In genomic region chrX:119410027-119410819, GRCh38 we compare ENCODE assay signal across 9 cellular contexts. TPM values are rescaled to one million over a fixed set of nuclear protein-coding genes. Genes with fewer than 3 reads are reported as not detected.
DNase-seq lines count a peak whose midpoint lies in the region; ATAC-seq and TF ChIP-seq lines count a peak whose summit lies in the region.
"Had no signal": no experiment of that assay in that cellular context is flagged by ENCODE, and none has a peak within 500 bp of the region (broad histone marks: within the 10 kb centered on the region; RNA-seq: fewer than 3 reads in every experiment).

No MANE protein-coding gene starts in this region.

- no peak for TF ChIP-seq CTCF in foreskin keratinocyte (conservative IDR thresholded peaks at IDR 0.05)
- TF ChIP-seq CTCF in tibial artery (IDR thresholded peaks at IDR 0.05) = no peak
- no peak for TF ChIP-seq CTCF in spleen (IDR thresholded peaks at IDR 0.05 in 8 of 11, conservative IDR thresholded peaks at IDR 0.05 in 3 of 11)

- H3K4me1 ChIP-seq in HAP-1 = peaks cover 16% of the 10 kb centered on the region
- H3K4me1 ChIP-seq in SJSA1 (replicated peaks) = peaks cover 12% of the 10 kb centered on the region
- no peaks in the 10 kb centered on the region for H3K4me1 ChIP-seq in foreskin keratinocyte
- H3K4me1 ChIP-seq in tibial artery = no peaks in the 10 kb centered on the region
- no peaks in the 10 kb centered on the region for H3K4me1 ChIP-seq in spleen

- H3K4me3 ChIP-seq in HAP-1 = no peak overlapping the region
- no peak overlapping the region for H3K4me3 ChIP-seq in SJSA1
- no peak overlapping the region for H3K4me3 ChIP-seq in tibial artery
- H3K4me3 ChIP-seq in spleen = no peak overlapping the region

- DNase-seq in HAP-1 (ENCODE audit: low spot score in 2 of 2) (peak; percentile 48 to 91), SJSA1 (ENCODE audit: low read depth in 1 of 2, low spot score in 2 of 2) (peak; percentile 75 to 84), foreskin keratinocyte (peak in 1 of 2 donors; percentile 33), tibial artery (peak; percentile 52 to 65), spleen (no peak)
- no peak for DNase-seq in activated T-cell treated with anti-CD3 and anti-CD28 coated beads, Interleukin-2, amount 50 U/mL, for 24 hours
- DNase-seq: activated effector memory CD4-positive, alpha-beta T cell treated with Interleukin-2 at 50 U/mL for 16 hours had no signal

- H3K9me3 Mint-ChIP-seq in activated T-cell treated with anti-CD3 and anti-CD28 coated beads, Interleukin-2, amount 50 U/mL, for 24 hours = no peaks in the 10 kb centered on the region

- intact Hi-C loops in tibial artery (cut with DNase I; ENCODE audit: low total_unique reads) (no loop called here), spleen (cut with DNase I; ENCODE audit: low total_unique reads) (no loop called here)

- H3K36me3 ChIP-seq in HAP-1 (replicated peaks) (peaks cover 45% of the 10 kb centered on the region), SJSA1 (peaks cover 5% of the 10 kb centered on the region; the same call in 1 of the 2 replicates), tibial artery (peaks cover 0 to 8% (median 0%) of the 10 kb centered on the region in 3 donors), spleen (peaks cover 0 to 33% (median 2%) of the 10 kb centered on the region in 6 donors)

- no peaks in the 10 kb centered on the region for H3K4me1 Mint-ChIP-seq in activated T-cell treated with anti-CD3 and anti-CD28 coated beads, Interleukin-2, amount 50 U/mL, for 24 hours (ENCODE audit: low read depth)

- H3K36me3 Mint-ChIP-seq in activated T-cell treated with anti-CD3 and anti-CD28 coated beads, Interleukin-2, amount 50 U/mL, for 24 hours (ENCODE audit: low read depth) = peaks cover 4% of the 10 kb centered on the region

- in situ Hi-C loops in HAP-1 (cut with MboI; ENCODE audit: low sequenced_read_pairs) = no loop called here

- peaks cover 12% of the 10 kb centered on the region for H3K27me3 Mint-ChIP-seq in activated T-cell treated with anti-CD3 and anti-CD28 coated beads, Interleukin-2, amount 50 U/mL, for 24 hours

- no peak overlapping the region for H3K27ac Mint-ChIP-seq in activated T-cell treated with anti-CD3 and anti-CD28 coated beads, Interleukin-2, amount 50 U/mL, for 24 hours

- H3K27me3 ChIP-seq in HAP-1 (ENCODE audit: low read depth) (no peaks in the 10 kb centered on the region), SJSA1 (replicated peaks) (no peaks in the 10 kb centered on the region), foreskin keratinocyte (no peaks in the 10 kb centered on the region), tibial artery (no peaks in the 10 kb centered on the region), spleen (replicated peaks in 1 of 7) (no peaks in the 10 kb centered on the region)

- H3K27ac ChIP-seq in SJSA1 = no peak overlapping the region
- H3K27ac ChIP-seq in foreskin keratinocyte = no peak overlapping the region
- no peak overlapping the region for H3K27ac ChIP-seq in tibial artery
- H3K27ac ChIP-seq in spleen = no peak overlapping the region

- no peak for TF ChIP-seq POLR2A in spleen (IDR thresholded peaks at IDR 0.05)

- H3K9me3 ChIP-seq in HAP-1 (no peaks in the 10 kb centered on the region), SJSA1 (replicated peaks) (no peaks in the 10 kb centered on the region), tibial artery (no peaks in the 10 kb centered on the region), spleen (no peaks in the 10 kb centered on the region)

- peak; percentile 60 for ATAC-seq in foreskin keratinocyte
- ATAC-seq in GM21825 (IDR thresholded peaks at IDR 0.05; ENCODE audit: unreplicated experiment) = no peak
- ATAC-seq: Right ventricle myocardium inferior had no signal

- H3K4me3 Mint-ChIP-seq in activated T-cell treated with anti-CD3 and anti-CD28 coated beads, Interleukin-2, amount 50 U/mL, for 24 hours = no peak overlapping the region

- WGBS in spleen, 5 donors = 79 to 91% (median 84%) methylated on average over 14 to 15 of the region's 15 CpGs

RNA-seq across cellular contexts. Expression of gene SLC25A43, which starts 11.1 kb away (rescaled TPM):
- total RNA-seq in SJSA1 (2014; rRNA removed; shearing (Covaris generic)) = 18.0 and 31.5 TPM in 2 replicates
- total RNA-seq in foreskin keratinocyte (20.3 and 22.0 TPM in 2 replicates), spleen (10 to 100 TPM in 3 of 7 donors, 1 to 10 TPM in 4; 6.9 to 13.7 (median 9.8) TPM)
- polyA plus RNA-seq in foreskin keratinocyte (13.9 TPM in 2 replicates), spleen (1 to 10 TPM; 5.5 to 7.5 (median 6.2) TPM)

RNA-seq across cellular contexts. Expression of gene SLC25A5, which starts 58.0 kb away (rescaled TPM):
- 160 and 224 TPM in 2 replicates for total RNA-seq in SJSA1 (2014; rRNA removed; shearing (Covaris generic))
- total RNA-seq in foreskin keratinocyte (351 and 441 TPM in 2 replicates), spleen (100 to 1,000 TPM; 204 to 256 (median 238) TPM)
- polyA plus RNA-seq in foreskin keratinocyte (518 and 606 TPM in 2 replicates), spleen (100 to 1,000 TPM; 146 to 244 (median 226) TPM)

Comparison
In these comparisons a context has a peak if more than half of its experiments do, and no peak if none do; other contexts are left out.
1. DNase-seq: peak in HAP-1 (2 of 2), SJSA1 (2 of 2) and tibial artery (2 of 2); none in spleen (single experiment) and activated T-cell treated with anti-CD3 and anti-CD28 coated beads, Interleukin-2, amount 50 U/mL, for 24 hours (single experiment).